Comparison of ENCODE assay signal across 20 cellular contexts in the genomic region with DNA sequence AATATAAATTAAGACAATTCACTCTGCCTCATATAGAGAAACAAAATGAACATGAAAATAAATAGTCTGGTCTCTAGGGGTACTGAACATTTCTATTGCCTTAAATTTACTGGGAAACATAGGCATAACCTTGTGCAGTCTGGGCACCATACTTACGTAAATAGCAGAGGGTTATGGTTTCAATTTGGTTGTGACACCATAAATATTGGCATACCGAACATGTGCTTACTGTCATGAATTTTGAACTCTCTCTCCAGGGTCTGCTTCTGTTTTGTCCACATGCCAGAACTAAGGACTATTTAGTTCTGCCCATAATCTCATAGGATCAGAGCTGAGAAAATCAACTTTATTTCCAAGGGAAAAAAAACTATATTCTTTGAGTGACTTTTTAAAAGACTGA. TPM values are rescaled to one million over a fixed set of nuclear protein-coding genes. Genes with fewer than 3 reads are reported as not detected.
"Had no signal": no experiment of that assay in that cellular context is flagged by ENCODE, and none has a peak within 500 bp of the region (broad histone marks: within the 10 kb centered on the region; RNA-seq: fewer than 3 reads in every experiment).

No MANE protein-coding gene starts in this region.

- H3K36me3 Mint-ChIP-seq: activated naive CD8-positive, alpha-beta T cell; stimulated activated naive B cell treated with anti-CD40 and anti-IgM and Interleukin-4, amounts not matched to agents 10 μg/mL and 1 μg/mL and 100 μg/mL, for 72 hours; WTC11 had no signal

- DNase-seq: activated CD4-positive, alpha-beta T cell treated with anti-CD3 and anti-CD28 coated beads for 4 hours; activated CD8-positive, alpha-beta T cell treated with anti-CD3 and anti-CD28 coated beads for 36 hours; activated gamma-delta T cell; activated T-cell treated with anti-CD3 and anti-CD28 coated beads, Interleukin-2, amount 50 U/mL, for 48 hours; amygdala; brain microvascular endothelial cell; effector memory CD4-positive, alpha-beta T cell; head of caudate nucleus; kidney glomerular epithelial cell; mesendoderm; stimulated activated CD4-positive, alpha-beta T cell treated with anti-CD3 and anti-CD28 coated beads, Interleukin-2, amount 100 ng/mL, for 48 hours; stimulated activated naive B cell treated with anti-CD40 and anti-IgM and Interleukin-4, amounts not matched to agents 10 μg/mL and 1 μg/mL and 100 μg/mL, for 72 hours had no signal

- H3K27me3 ChIP-seq: brain microvascular endothelial cell, upper lobe of left lung had no signal

- H3K27ac Mint-ChIP-seq: activated CD8-positive, alpha-beta T cell treated with anti-CD3 and anti-CD28 coated beads for 36 hours; activated naive CD8-positive, alpha-beta T cell; stimulated activated naive B cell treated with anti-CD40 and anti-IgM and Interleukin-4, amounts not matched to agents 10 μg/mL and 1 μg/mL and 100 μg/mL, for 72 hours; WTC11 had no signal

- H3K4me1 Mint-ChIP-seq: central memory CD8-positive, alpha-beta T cell; stimulated activated naive B cell treated with anti-CD40 and anti-IgM and Interleukin-4, amounts not matched to agents 10 μg/mL and 1 μg/mL and 100 μg/mL, for 72 hours had no signal

- H3K36me3 ChIP-seq: brain microvascular endothelial cell, upper lobe of left lung had no signal

- FAIRE-seq: frontal cortex, TTC549 had no signal

- ATAC-seq: activated CD8-positive, alpha-beta T cell treated with anti-CD3 and anti-CD28 coated beads for 36 hours; stimulated activated naive B cell treated with anti-CD40 and anti-IgM and Interleukin-4, amounts not matched to agents 10 μg/mL and 1 μg/mL and 100 μg/mL, for 72 hours; WTC11 had no signal

- H2AFZ ChIP-seq: parathyroid adenoma had no signal

- H3K9me3 ChIP-seq: upper lobe of left lung had no signal

- H3K9ac ChIP-seq: parathyroid adenoma had no signal

- H3K27ac ChIP-seq: brain microvascular endothelial cell, parathyroid adenoma had no signal

- H3K4me3 ChIP-seq: upper lobe of left lung had no signal

- H3K4me3 Mint-ChIP-seq: activated CD8-positive, alpha-beta T cell treated with anti-CD3 and anti-CD28 coated beads for 36 hours; activated naive CD8-positive, alpha-beta T cell; central memory CD8-positive, alpha-beta T cell; stimulated activated naive B cell treated with anti-CD40 and anti-IgM and Interleukin-4, amounts not matched to agents 10 μg/mL and 1 μg/mL and 100 μg/mL, for 72 hours; WTC11 had no signal

- H3K27me3 Mint-ChIP-seq: activated CD8-positive, alpha-beta T cell treated with anti-CD3 and anti-CD28 coated beads for 36 hours; activated naive CD8-positive, alpha-beta T cell; central memory CD8-positive, alpha-beta T cell; stimulated activated naive B cell treated with anti-CD40 and anti-IgM and Interleukin-4, amounts not matched to agents 10 μg/mL and 1 μg/mL and 100 μg/mL, for 72 hours had no signal

- H3K9me3 Mint-ChIP-seq: activated CD8-positive, alpha-beta T cell treated with anti-CD3 and anti-CD28 coated beads for 36 hours; WTC11 had no signal

RNA-seq across cellular contexts. Expression of a gene that starts 17.6 kb away (rescaled TPM):
- total RNA-seq: activated CD8-positive, alpha-beta T cell treated with anti-CD3 and anti-CD28 coated beads for 36 hours; T-helper 2 cell treated with Interferon-gamma antibody and Interleukin-4, amounts not matched to agents 100 ng/mL and 5 ng/mL, for 36 hours had no signal
